Comparison of ENCODE assay signal across 16 cellular contexts in genomic region chr7:2052657-2053048, GRCh38.
A peak's percentile ranks its signal among the peaks of the same experiment; 100 is the strongest.
DNase-seq lines count a peak whose midpoint lies in the region; ATAC-seq and TF ChIP-seq lines count a peak whose summit lies in the region.
"Had no signal": no experiment of that assay in that cellular context is flagged by ENCODE, and none has a peak within 500 bp of the region (broad histone marks: within the 10 kb centered on the region; RNA-seq: fewer than 3 reads in every experiment).

No MANE protein-coding gene starts in this region.

- ATAC-seq in DND-41 (ENCODE audit: insufficient read depth, low read depth) (no peak), left cardiac atrium (peak; percentile 8 to 52), GM21381 (IDR thresholded peaks at IDR 0.05; ENCODE audit: unreplicated experiment) (no peak)

- intact Hi-C loops in left cardiac atrium (cut with DNase I), result no loop called here

- H3K9me3 ChIP-seq in BLaER1 (no peaks in the 10 kb centered on the region), DND-41 (ENCODE audit: insufficient read depth, low read length, severe bottlenecking) (no peaks in the 10 kb centered on the region)

- H2AFZ ChIP-seq in DND-41 (ENCODE audit: low read depth, low read length), result no peak overlapping the region
- H2AFZ ChIP-seq: GM23338 had no signal

- H3K9ac ChIP-seq in BLaER1 (no peak overlapping the region), DND-41 (ENCODE audit: low read depth, low read length) (no peak overlapping the region)

- DNase-seq in DMS153 treated with DMSO at 0.1 percent for 48 hours (lab: John Stamatoyannopoulos, UW; ENCODE audit: unreplicated experiment) (peak; percentile 60), DMS153 (lab: John Stamatoyannopoulos, UW) (no peak), DND-41 (no peak), left cardiac atrium (no peak), KBM-7 (no peak), NCI-H2171 (lab: John Stamatoyannopoulos, UW) (no peak)
- DNase-seq: Calu3; CD4-positive, CD25-positive, alpha-beta regulatory T cell; DMS53; H7; IMR-90 had no signal

- H3K27me3 ChIP-seq in BLaER1, result no peaks in the 10 kb centered on the region
- H3K27me3 ChIP-seq in DND-41 (ENCODE audit: insufficient read depth, low read length, poor library complexity), result no peaks in the 10 kb centered on the region

- peaks cover 7% of the 10 kb centered on the region; the same call in 1 of the 2 replicates for H3K79me2 ChIP-seq in DND-41 (ENCODE audit: insufficient read depth, low read length)

- H3K27ac ChIP-seq in BLaER1, result no peak overlapping the region
- H3K27ac ChIP-seq in DND-41 (ENCODE audit: low read length), result 0 out of 2 replicates have a peak overlapping the region, but pooled peaks have one; percentile 2
- H3K27ac ChIP-seq: 22Rv1, HL-60 had no signal

- TF ChIP-seq CTCF in DND-41 (IDR thresholded peaks at IDR 0.05; ENCODE audit: borderline replicate concordance, extremely low read depth, low read length, poor library complexity, severe bottlenecking), result no peak

- in situ Hi-C loops in KBM-7 (cut with MboI; ENCODE audit: low pct_unique_long_range_greater_than_20kb, low sequenced_read_pairs), result no loop called here

- H4K20me1 ChIP-seq in BLaER1 (peaks cover 98% of the 10 kb centered on the region), DND-41 (ENCODE audit: insufficient read depth, low read length) (peaks cover 20% of the 10 kb centered on the region)

- H3K4me2 ChIP-seq in BLaER1 (peak overlapping the region; percentile 47), DND-41 (ENCODE audit: insufficient read depth, low read length) (no peak overlapping the region)
- H3K4me2 ChIP-seq: GM23338 had no signal

- H3K4me1 ChIP-seq in BLaER1 (peaks cover 96% of the 10 kb centered on the region), DND-41 (ENCODE audit: insufficient read depth, low read length) (no peaks in the 10 kb centered on the region)

- H3K36me3 ChIP-seq in BLaER1, result peaks cover 53% of the 10 kb centered on the region
- H3K36me3 ChIP-seq in DND-41 (ENCODE audit: insufficient read depth, low read length), result peaks cover 30% of the 10 kb centered on the region

- H3K4me3 ChIP-seq in BLaER1, result no peak overlapping the region
- H3K4me3 ChIP-seq in DND-41 (ENCODE audit: low read depth in 1 of 2, low read length in 2 of 2), result no peak overlapping the region
- H3K4me3 ChIP-seq: GM23338 had no signal

Comparison
In these comparisons a context has a peak if more than half of its experiments do, and no peak if none do; other contexts are left out.
1. ATAC-seq: peak in left cardiac atrium (2 of 2); none in DND-41 (single experiment) and GM21381 (single experiment).